19 cellular contexts compared by ENCODE assay signal in the genomic region with DNA sequence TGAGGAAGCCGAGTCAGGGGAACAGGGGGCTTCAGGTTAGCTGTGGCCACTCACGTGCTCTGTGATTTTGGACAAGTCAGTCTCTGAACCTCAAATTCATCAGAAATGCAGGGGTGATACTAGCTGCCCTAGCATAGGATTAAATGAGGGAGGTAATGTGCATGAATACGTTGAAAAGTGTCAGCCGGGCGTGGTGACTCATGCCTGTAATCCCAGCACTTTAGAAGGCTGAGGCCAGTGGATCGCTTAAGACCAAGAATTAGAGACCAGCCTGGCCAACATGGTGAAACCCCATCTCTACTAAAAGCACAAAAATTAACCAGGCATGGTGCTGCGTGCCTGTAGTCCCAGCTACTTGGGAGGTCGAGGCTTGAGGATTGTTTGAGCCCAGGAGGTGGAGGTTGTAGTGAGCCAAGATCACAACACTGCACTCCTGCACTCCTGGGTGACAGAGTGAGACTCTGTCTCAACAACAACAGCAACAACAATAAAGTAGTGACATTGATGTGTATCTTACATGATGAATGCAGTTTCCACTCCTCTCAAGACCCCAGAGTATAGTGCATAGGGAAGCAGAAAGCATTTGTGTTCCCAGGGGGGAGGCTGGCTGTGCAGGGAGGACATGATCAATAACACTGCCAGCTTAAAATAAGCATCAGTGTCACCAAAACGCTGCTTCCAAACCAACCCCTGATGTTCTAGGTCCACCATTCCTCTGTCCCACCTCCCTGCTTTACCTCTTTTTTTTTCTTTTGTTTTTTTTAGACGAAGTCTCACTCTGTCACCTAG.
DNase-seq lines count a peak whose midpoint lies in the region; ATAC-seq and TF ChIP-seq lines count a peak whose summit lies in the region.
"Had no signal": no experiment of that assay in that cellular context is flagged by ENCODE, and none has a peak within 500 bp of the region (broad histone marks: within the 10 kb centered on the region; RNA-seq: fewer than 3 reads in every experiment).

No MANE protein-coding gene starts in this region.

- TF ChIP-seq POLR2A in vagina (IDR thresholded peaks at IDR 0.05), result no peak
- TF ChIP-seq POLR2A in lower leg skin (IDR thresholded peaks at IDR 0.05), result no peak

- no peak overlapping the region for H3K4me2 ChIP-seq in SK-N-SH
- H3K4me2 ChIP-seq: A549 had no signal

- H3K36me3 ChIP-seq in SK-N-SH (replicated peaks in 1 of 2; ENCODE audit: control insufficient read depth in 1 of 2, insufficient read depth in 2 of 2, low read length in 1 of 2) (no peaks in the 10 kb centered on the region), muscle layer of colon (ENCODE audit: insufficient read depth, low read length) (no peaks in the 10 kb centered on the region), vagina (no peaks in the 10 kb centered on the region)
- H3K36me3 ChIP-seq: Peyer's patch, thyroid gland had no signal

- H4K20me1 ChIP-seq in SK-N-SH (ENCODE audit: insufficient read depth), result no peaks in the 10 kb centered on the region

- TF ChIP-seq CTCF in SK-N-SH (IDR thresholded peaks at IDR 0.05) (no peak), vagina (IDR thresholded peaks at IDR 0.05) (no peak), lower leg skin (IDR thresholded peaks at IDR 0.05) (no peak)

- H3K27ac ChIP-seq in SK-N-SH (ENCODE audit: low read depth in 2 of 2, low read length in 1 of 2) (no peak overlapping the region), muscle layer of colon (ENCODE audit: low read depth, low read length) (peak overlapping the region; percentile 80), vagina (peak overlapping the region; percentile 67)
- H3K27ac ChIP-seq: A549, GM23248, thyroid gland had no signal

- H3K27me3 ChIP-seq in SK-N-SH (ENCODE audit: insufficient read depth), result no peaks in the 10 kb centered on the region
- H3K27me3 ChIP-seq in muscle layer of colon (ENCODE audit: control insufficient read depth in 1 of 2, insufficient read depth in 2 of 2, low read length in 2 of 2), result no peaks in the 10 kb centered on the region
- no peaks in the 10 kb centered on the region for H3K27me3 ChIP-seq in vagina
- H3K27me3 ChIP-seq: Peyer's patch, thyroid gland had no signal

- POLR2A ChIA-PET in SK-N-SH (lab: Yijun Ruan, JAX), result interaction anchor here (1.6 kb wide), 1 partner anchor 210 kb away, joined by 4 read pairs; no protein-coding TSS in a partner anchor

- DNase-seq in SK-N-SH (no peak), amniotic epithelial cell (ENCODE audit: low read depth) (peak; percentile 72), vagina (ENCODE audit: extremely low spot score in 2 of 2) (no peak), NCI-H2081 treated with DMSO at 0.1 percent for 48 hours (lab: John Stamatoyannopoulos, UW) (no peak), NCI-H146 (lab: John Stamatoyannopoulos, UW) (no peak), lower leg skin (ENCODE audit: low spot score in 2 of 2) (no peak)
- DNase-seq: activated CD4-positive, alpha-beta T cell treated with anti-CD3 and anti-CD28 coated beads, Interleukin-2, amount 10 ng/mL, durations not matched to agents 7 days and 5 days; activated naive CD4-positive, alpha-beta T cell treated with Interleukin-2 at 50 U/mL for 16 hours; effector CD8-positive, alpha-beta T cell; GM23248; mammary epithelial cell; NCI-H1105 treated with DMSO at 0.1 percent for 48 hours; NCI-H2171 treated with DMSO at 0.1 percent for 48 hours; NCI-H748 treated with DMSO at 0.1 percent for 48 hours had no signal

- H2AFZ ChIP-seq in SK-N-SH (ENCODE audit: low read depth), result no peak overlapping the region
- H2AFZ ChIP-seq: GM23248 had no signal

- H3K4me3 ChIP-seq in SK-N-SH (ENCODE audit: low read depth in 2 of 2, low read length in 1 of 2) (no peak overlapping the region), muscle layer of colon (ENCODE audit: low read depth in 1 of 2, low read length in 2 of 2) (peak overlapping the region in 1 of 2 donors; percentile 56), vagina (peak overlapping the region in 1 of 2 donors; percentile 52), lower leg skin (ENCODE audit: low read depth, poor library complexity, severe bottlenecking) (no peak overlapping the region)
- H3K4me3 ChIP-seq: A549, GM23248, Peyer's patch, thyroid gland had no signal

- H3K9ac ChIP-seq in SK-N-SH (no peak overlapping the region), muscle layer of colon (ENCODE audit: low read length) (peak overlapping the region; percentile 84)
- H3K9ac ChIP-seq: GM23248 had no signal

- TF ChIP-seq RAD21 in SK-N-SH (IDR thresholded peaks at IDR 0.05; ENCODE audit: low read length), result no peak

- intact Hi-C loops in vagina (cut with DNase I), result no loop called here
- intact Hi-C loops in lower leg skin (cut with DNase I; ENCODE audit: low total_unique reads), result no loop called here

- no peaks in the 10 kb centered on the region for H3K9me2 ChIP-seq in SK-N-SH

- no peak for ATAC-seq in SK-N-SH treated with all-trans-retinoic acid at 6 μM for 48 hours
- ATAC-seq: A549 had no signal

- H3K9me3 ChIP-seq in SK-N-SH (no peaks in the 10 kb centered on the region), muscle layer of colon (ENCODE audit: low read length) (no peaks in the 10 kb centered on the region), vagina (no peaks in the 10 kb centered on the region)
- H3K9me3 ChIP-seq: A549, Peyer's patch, thyroid gland had no signal

- peaks cover 8% of the 10 kb centered on the region for H3F3A ChIP-seq in SK-N-SH (replicated peaks; ENCODE audit: insufficient read depth)

- H3K79me2 ChIP-seq in SK-N-SH (ENCODE audit: insufficient read depth), result no peaks in the 10 kb centered on the region

- WGBS in SK-N-SH (ENCODE audit: low lambda C conversion rate), result 74% methylated on average over 10 of the region's 10 CpGs
- WGBS in lower leg skin, 2 donors, result 87 to 89% methylated on average over 10 of the region's 10 CpGs

- H3K4me1 ChIP-seq in SK-N-SH (ENCODE audit: control insufficient read depth in 1 of 2, insufficient read depth in 2 of 2, low read depth in 1 of 2, low read length in 1 of 2), result peaks cover 0 to 3% of the 10 kb centered on the region in 2 experiments; a peak in 1 of 4 replicates
- H3K4me1 ChIP-seq in muscle layer of colon (ENCODE audit: insufficient read depth, low read length), result peaks cover 15% of the 10 kb centered on the region
- H3K4me1 ChIP-seq in vagina, result peaks cover 17% of the 10 kb centered on the region

- CTCF ChIA-PET in SK-N-SH (lab: Yijun Ruan, JAX), result interaction anchor here (0.7 to 5.5 kb wide), 14 partner anchors 9 to 218 kb away, joined by 3 to 47 read pairs (median 4); partner anchors contain the start of genes ATL2 and HNRNPLL

- TF ChIP-seq EP300 in SK-N-SH (IDR thresholded peaks at IDR 0.05; ENCODE audit: borderline replicate concordance in 1 of 2, low read depth in 1 of 2, low read length in 1 of 2), result no peak

TF ChIP-seq in SK-N-SH, 30 proteins besides CTCF, POLR2A, EP300 and RAD21:
- TF ChIP-seq TEAD4 (IDR thresholded peaks at IDR 0.05; ENCODE audit: borderline replicate concordance, insufficient read depth) (no peak), FOSL2 (IDR thresholded peaks at IDR 0.05; ENCODE audit: borderline replicate concordance, low read depth) (0 out of 2 replicates have a peak, but pooled peaks have one; percentile 5), FOXJ3 (CRISPR knock-in tag; IDR thresholded peaks at IDR 0.05) (no peak)

TF ChIP-seq in SK-N-SH treated with all-trans-retinoic acid at 6 μM for 48 hours, 23 proteins besides CTCF, POLR2A, EP300 and RAD21:
- TF ChIP-seq ARNTL (CRISPR knock-in tag; IDR thresholded peaks at IDR 0.05; ENCODE audit: borderline replicate concordance, low read depth), result no peak
- no peak for TF ChIP-seq ZNF565 (CRISPR knock-in tag; conservative IDR thresholded peaks at IDR 0.05; ENCODE audit: low read depth)
- no peak for TF ChIP-seq ZC3H10 (CRISPR knock-in tag; IDR thresholded peaks at IDR 0.05)
- no peak for TF ChIP-seq ISL1 (CRISPR knock-in tag; IDR thresholded peaks at IDR 0.05)
- no peak for TF ChIP-seq TOX (CRISPR knock-in tag; IDR thresholded peaks at IDR 0.05; ENCODE audit: borderline replicate concordance)
- TF ChIP-seq, protein P1, sequence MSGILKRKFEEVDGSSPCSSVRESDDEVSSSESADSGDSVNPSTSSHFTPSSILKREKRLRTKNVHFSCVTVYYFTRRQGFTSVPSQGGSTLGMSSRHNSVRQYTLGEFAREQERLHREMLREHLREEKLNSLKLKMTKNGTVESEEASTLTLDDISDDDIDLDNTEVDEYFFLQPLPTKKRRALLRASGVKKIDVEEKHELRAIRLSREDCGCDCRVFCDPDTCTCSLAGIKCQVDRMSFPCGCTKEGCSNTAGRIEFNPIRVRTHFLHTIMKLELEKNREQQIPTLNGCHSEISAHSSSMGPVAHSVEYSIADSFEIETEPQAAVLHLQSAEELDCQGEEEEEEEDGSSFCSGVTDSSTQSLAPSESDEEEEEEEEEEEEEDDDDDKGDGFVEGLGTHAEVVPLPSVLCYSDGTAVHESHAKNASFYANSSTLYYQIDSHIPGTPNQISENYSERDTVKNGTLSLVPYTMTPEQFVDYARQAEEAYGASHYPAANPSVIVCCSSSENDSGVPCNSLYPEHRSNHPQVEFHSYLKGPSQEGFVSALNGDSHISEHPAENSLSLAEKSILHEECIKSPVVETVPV (CRISPR knock-in tag; IDR thresholded peaks at IDR 0.05), result no peak
- no peak for TF ChIP-seq ZFP3 (CRISPR knock-in tag; IDR thresholded peaks at IDR 0.05)
- TF ChIP-seq PATZ1 (CRISPR knock-in tag; IDR thresholded peaks at IDR 0.05; ENCODE audit: borderline replicate concordance), result no peak
- no peak for TF ChIP-seq ZNF70 (CRISPR knock-in tag; IDR thresholded peaks at IDR 0.05)

Comparison
In these comparisons a context has a peak if more than half of its experiments do, and no peak if none do; other contexts are left out.
1. H3K27ac ChIP-seq: peak in muscle layer of colon (single experiment) and vagina (single experiment); none in SK-N-SH (0 of 2).